Comparison of ENCODE assay signal across 8 cellular contexts in genomic region chr11:121465709-121466062, GRCh38. TPM values are rescaled to one million over a fixed set of nuclear protein-coding genes. Genes with fewer than 3 reads are reported as not detected.
DNase-seq lines count a peak whose midpoint lies in the region; ATAC-seq and TF ChIP-seq lines count a peak whose summit lies in the region.
"Had no signal": no experiment of that assay in that cellular context is flagged by ENCODE, and none has a peak within 500 bp of the region (broad histone marks: within the 10 kb centered on the region; RNA-seq: fewer than 3 reads in every experiment).

No MANE protein-coding gene starts in this region.

- H3K9me3 Mint-ChIP-seq in H9 (no peaks in the 10 kb centered on the region), glutamatergic neuron (ENCODE audit: unreplicated experiment) (no peaks in the 10 kb centered on the region)
- no peaks in the 10 kb centered on the region for H3K9me3 Mint-ChIP-seq in activated CD4-positive, alpha-beta memory T cell treated with anti-CD3 and anti-CD28 coated beads for 36 hours
- H3K9me3 Mint-ChIP-seq in stimulated activated naive B cell treated with anti-CD40 and anti-IgM and Interleukin-4, amounts not matched to agents 10 μg/mL and 1 μg/mL and 100 μg/mL, for 72 hours, result no peaks in the 10 kb centered on the region

- no peak overlapping the region for H2AK5ac ChIP-seq in H9 (ENCODE audit: insufficient read length, low read length)

- DNase-seq in H9, result no peak
- DNase-seq in activated CD4-positive, alpha-beta memory T cell treated with anti-CD3 and anti-CD28 coated beads for 36 hours, result no peak
- no peak for DNase-seq in glutamatergic neuron
- DNase-seq in stimulated activated naive B cell treated with anti-CD40 and anti-IgM and Interleukin-4, amounts not matched to agents 10 μg/mL and 1 μg/mL and 100 μg/mL, for 72 hours, result no peak
- no peak for DNase-seq in CD1c-positive myeloid dendritic cell (ENCODE audit: extremely low spot score)
- no peak for DNase-seq in stimulated activated CD8-positive, alpha-beta memory T cell treated with anti-CD3 and anti-CD28 coated beads, Interleukin-4, amount 100 ng/mL, for 48 hours
- DNase-seq in T-helper 9 cell, result no peak
- DNase-seq: NCI-H2107 had no signal

- no peak overlapping the region for H3K56ac ChIP-seq in H9 (ENCODE audit: insufficient read length, low read depth, low read length)

- H4K91ac ChIP-seq in H9 (ENCODE audit: insufficient read length, low read depth, low read length), result no peak overlapping the region

- no peak overlapping the region for H3K23ac ChIP-seq in H9 (ENCODE audit: insufficient read length, low read depth, low read length)

- peaks cover 13% of the 10 kb centered on the region; the same call in 1 of the 2 replicates for H3K79me2 ChIP-seq in H9 (ENCODE audit: insufficient read depth, low read length)

- no peak overlapping the region for H2AFZ ChIP-seq in H9 (ENCODE audit: low read length)

- no peak overlapping the region for H2BK20ac ChIP-seq in H9 (ENCODE audit: low read depth, low read length, poor library complexity, severe bottlenecking)

- no peaks in the 10 kb centered on the region for H3K9me3 ChIP-seq in H9 (ENCODE audit: control insufficient read depth, low read depth, low read length)

- no peaks in the 10 kb centered on the region for H3K23me2 ChIP-seq in H9 (ENCODE audit: insufficient read length, low read depth, low read length, poor library complexity, severe bottlenecking)

- H3K4me3 Mint-ChIP-seq in H9 (peak overlapping the region in 1 of 2 experiments; percentile 53; a peak in 1 of 5 replicates), glutamatergic neuron (ENCODE audit: unreplicated experiment) (no peak overlapping the region)
- H3K4me3 Mint-ChIP-seq in activated CD4-positive, alpha-beta memory T cell treated with anti-CD3 and anti-CD28 coated beads for 36 hours, result peak overlapping the region; percentile 61
- H3K4me3 Mint-ChIP-seq in stimulated activated naive B cell treated with anti-CD40 and anti-IgM and Interleukin-4, amounts not matched to agents 10 μg/mL and 1 μg/mL and 100 μg/mL, for 72 hours, result peak overlapping the region; percentile 62 to 76

- no peak overlapping the region for H3K14ac ChIP-seq in H9 (ENCODE audit: insufficient read depth, low read length)

- H3K27ac Mint-ChIP-seq in H9 (peak overlapping the region; percentile 93 to 98 (median 98)), glutamatergic neuron (ENCODE audit: unreplicated experiment) (peak overlapping the region; percentile 19)
- H3K27ac Mint-ChIP-seq in activated CD4-positive, alpha-beta memory T cell treated with anti-CD3 and anti-CD28 coated beads for 36 hours, result peak overlapping the region; percentile 99
- H3K27ac Mint-ChIP-seq in stimulated activated naive B cell treated with anti-CD40 and anti-IgM and Interleukin-4, amounts not matched to agents 10 μg/mL and 1 μg/mL and 100 μg/mL, for 72 hours, result peak overlapping the region; percentile 91

- no peak overlapping the region for H4K5ac ChIP-seq in H9 (ENCODE audit: insufficient read length, low read depth, low read length)

- H4K8ac ChIP-seq in H9 (replicated peaks; ENCODE audit: insufficient read length, low read depth, low read length), result no peak overlapping the region

- TF ChIP-seq CTCF in H9 (conservative IDR thresholded peaks at IDR 0.05) (no peak), glutamatergic neuron (IDR thresholded peaks at IDR 0.05; ENCODE audit: partially characterized antibody, unreplicated experiment) (no peak)

- H4K20me1 ChIP-seq in H9 (ENCODE audit: control insufficient read depth, insufficient read depth, insufficient read length), result no peaks in the 10 kb centered on the region

- no peak overlapping the region for H3K27ac ChIP-seq in H9 (ENCODE audit: insufficient read length, low read depth, low read length)

- no peak overlapping the region for H2BK15ac ChIP-seq in H9 (ENCODE audit: low read depth, low read length)

- H3K9ac ChIP-seq in H9 (ENCODE audit: extremely low read depth, insufficient read length, low read length), result no peak overlapping the region

- H3K36me3 Mint-ChIP-seq in H9 (ENCODE audit: insufficient read depth in 1 of 3, low read depth in 3 of 3), result peaks cover 7 to 19% (median 11%) of the 10 kb centered on the region in 3 experiments; a peak in 6 of 7 replicates
- peaks cover 13% of the 10 kb centered on the region for H3K36me3 Mint-ChIP-seq in activated CD4-positive, alpha-beta memory T cell treated with anti-CD3 and anti-CD28 coated beads for 36 hours
- H3K36me3 Mint-ChIP-seq in glutamatergic neuron (ENCODE audit: unreplicated experiment), result no peaks in the 10 kb centered on the region
- H3K36me3 Mint-ChIP-seq in stimulated activated naive B cell treated with anti-CD40 and anti-IgM and Interleukin-4, amounts not matched to agents 10 μg/mL and 1 μg/mL and 100 μg/mL, for 72 hours, result peaks cover 6 to 7% of the 10 kb centered on the region in 2 donors

- POLR2A ChIA-PET in activated CD4-positive, alpha-beta memory T cell treated with anti-CD3 and anti-CD28 coated beads for 36 hours (lab: Charles Lee), result interaction anchor here (0.8 to 5.1 kb wide), 3 partner anchors 11 to 116 kb away, joined by 3 to 51 read pairs (median 3); partner anchors contain the start of genes SORL1 and SORL1-AS1

- H3K18ac ChIP-seq in H9 (ENCODE audit: insufficient read length, low read depth, low read length), result no peak overlapping the region

- H2BK120ac ChIP-seq in H9 (ENCODE audit: low read depth, low read length, poor library complexity, severe bottlenecking), result no peak overlapping the region

- CTCF ChIA-PET in activated CD4-positive, alpha-beta memory T cell treated with anti-CD3 and anti-CD28 coated beads for 36 hours (lab: Charles Lee), result interaction anchor here (1.1 to 3.0 kb wide), 2 partner anchors 9 to 15 kb away, joined by 3 to 31 read pairs; partner anchors contain the start of genes SORL1 and SORL1-AS1

- H3K4ac ChIP-seq in H9 (ENCODE audit: low read depth, low read length), result no peak overlapping the region

- ATAC-seq in stimulated activated naive B cell treated with anti-CD40 and anti-IgM and Interleukin-4, amounts not matched to agents 10 μg/mL and 1 μg/mL and 100 μg/mL, for 72 hours (replicated peaks), result no peak

- H3T11ph ChIP-seq in H9 (ENCODE audit: low read length), result no peak overlapping the region

- no CpG with 5 or more reads among the region's 8 CpGs for WGBS in H9 (ENCODE audit: extremely low coverage, insufficient read length, low lambda C conversion rate)

- no peak overlapping the region for H2BK12ac ChIP-seq in H9 (ENCODE audit: insufficient read length, low read depth, low read length)

- no peak overlapping the region for H3K4me2 ChIP-seq in H9 (ENCODE audit: insufficient read depth, insufficient read length, low read length)

- no peak overlapping the region for H2BK5ac ChIP-seq in H9 (ENCODE audit: insufficient read length, low read length)

- H3K79me1 ChIP-seq in H9 (ENCODE audit: insufficient read depth, low read depth, low read length, poor library complexity, severe bottlenecking), result peaks cover 9% of the 10 kb centered on the region

- intact Hi-C loops in activated CD4-positive, alpha-beta memory T cell treated with anti-CD3 and anti-CD28 coated beads for 36 hours (cut with micrococcal nuclease), result loop anchor here (2.0 kb wide), 2 partner anchors 55 to 115 kb away; no protein-coding TSS in a partner anchor

- H3K4me1 Mint-ChIP-seq in H9, result peaks cover 80 to 85% of the 10 kb centered on the region in 2 experiments
- H3K4me1 Mint-ChIP-seq in activated CD4-positive, alpha-beta memory T cell treated with anti-CD3 and anti-CD28 coated beads for 36 hours (ENCODE audit: low read depth), result peaks cover 92% of the 10 kb centered on the region
- H3K4me1 Mint-ChIP-seq in glutamatergic neuron (ENCODE audit: low read depth, unreplicated experiment), result peaks cover 17% of the 10 kb centered on the region
- H3K4me1 Mint-ChIP-seq in stimulated activated naive B cell treated with anti-CD40 and anti-IgM and Interleukin-4, amounts not matched to agents 10 μg/mL and 1 μg/mL and 100 μg/mL, for 72 hours, result peaks cover 69 to 94% of the 10 kb centered on the region in 2 donors

- peaks cover 36% of the 10 kb centered on the region; the same call in 1 of the 2 replicates for H3K4me1 ChIP-seq in H9 (ENCODE audit: insufficient read depth, low read length)

- no peaks in the 10 kb centered on the region for H3K27me3 ChIP-seq in H9 (ENCODE audit: insufficient read depth, low read length)

- H3K27me3 Mint-ChIP-seq in H9 (ENCODE audit: low read depth) (no peaks in the 10 kb centered on the region), glutamatergic neuron (ENCODE audit: unreplicated experiment) (peaks cover 2% of the 10 kb centered on the region)
- no peaks in the 10 kb centered on the region for H3K27me3 Mint-ChIP-seq in activated CD4-positive, alpha-beta memory T cell treated with anti-CD3 and anti-CD28 coated beads for 36 hours
- no peaks in the 10 kb centered on the region for H3K27me3 Mint-ChIP-seq in stimulated activated naive B cell treated with anti-CD40 and anti-IgM and Interleukin-4, amounts not matched to agents 10 μg/mL and 1 μg/mL and 100 μg/mL, for 72 hours

RNA-seq across cellular contexts. Expression of gene SORL1, which starts 13.6 kb away (rescaled TPM):
- 64.4 and 68.3 TPM in 2 replicates for total RNA-seq in H9 (2021)
- 10 to 100 TPM; 48.1 to 49.3 TPM for total RNA-seq in activated CD4-positive, alpha-beta memory T cell treated with anti-CD3 and anti-CD28 coated beads for 36 hours
- total RNA-seq in glutamatergic neuron (ENCODE audit: unreplicated experiment), result 11.1 TPM

Comparison
In these comparisons a context has a peak if more than half of its experiments do, and no peak if none do; other contexts are left out.
1. H3K27ac Mint-ChIP-seq: peak in every context shown above with its lines; median percentile 99 in activated CD4-positive, alpha-beta memory T cell treated with anti-CD3 and anti-CD28 coated beads for 36 hours; 98 in H9; 91 in stimulated activated naive B cell treated with anti-CD40 and anti-IgM and Interleukin-4, amounts not matched to agents 10 μg/mL and 1 μg/mL and 100 μg/mL, for 72 hours; 19 in glutamatergic neuron.